Comparison of ENCODE assay signal across 26 cellular contexts in the genomic region with DNA sequence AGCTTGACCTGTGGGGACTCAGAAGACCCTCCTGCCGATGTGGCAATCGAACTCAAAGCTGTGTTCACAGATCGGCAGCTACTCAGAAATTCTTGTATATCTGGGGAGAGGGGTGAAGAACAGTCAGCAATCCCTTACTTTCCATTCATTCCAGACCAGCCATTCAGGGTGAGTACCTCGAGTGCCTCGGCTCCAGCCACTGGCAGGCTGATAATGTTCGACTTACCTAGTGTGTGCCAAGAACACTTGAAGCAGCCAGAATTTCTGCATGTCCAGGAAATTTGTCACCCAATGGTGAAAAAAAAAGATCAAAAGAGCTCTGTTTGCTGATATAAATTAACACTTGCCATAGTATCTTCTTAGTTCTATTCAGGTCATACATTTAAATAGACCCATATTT. TPM values are rescaled to one million over a fixed set of nuclear protein-coding genes. Genes with fewer than 3 reads are reported as not detected.
DNase-seq lines count a peak whose midpoint lies in the region; ATAC-seq and TF ChIP-seq lines count a peak whose summit lies in the region.
"Had no signal": no experiment of that assay in that cellular context is flagged by ENCODE, and none has a peak within 500 bp of the region (broad histone marks: within the 10 kb centered on the region; RNA-seq: fewer than 3 reads in every experiment).

No MANE protein-coding gene starts in this region.

- peaks cover 4% of the 10 kb centered on the region; the same call in 1 of the 2 replicates for H3K79me2 ChIP-seq in KMS-11 (ENCODE audit: insufficient read depth, low read depth)

- H3K4me1 Mint-ChIP-seq in neural crest cell, result peaks cover 35% of the 10 kb centered on the region

- H3K4me3 Mint-ChIP-seq in neural crest cell, result peak overlapping the region; percentile 98

- H3K27me3 Mint-ChIP-seq in neural crest cell (ENCODE audit: low read depth), result no peaks in the 10 kb centered on the region
- H3K27me3 Mint-ChIP-seq: activated B cell treated with CpG ODN at 0.5 μM for 24 hours had no signal

- no peaks in the 10 kb centered on the region for H3K27me3 ChIP-seq in KMS-11 (ENCODE audit: insufficient read depth, low read depth)
- H3K27me3 ChIP-seq: cardiac muscle cell, esophagus muscularis mucosa, foreskin keratinocyte, SJCRH30, stomach, tibial artery had no signal

- H3K27ac Mint-ChIP-seq in neural crest cell (ENCODE audit: unreplicated experiment), result no peak overlapping the region
- H3K27ac Mint-ChIP-seq: activated B cell treated with CpG ODN at 0.5 μM for 24 hours; activated CD8-positive, alpha-beta memory T cell treated with anti-CD3 and anti-CD28 coated beads, Interleukin-2, amount 10 ng/mL, durations not matched to agents 7 days and 5 days; activated naive CD4-positive, alpha-beta T cell treated with anti-CD3 and anti-CD28 coated beads for 36 hours; activated T-cell treated with anti-CD3 and anti-CD28 coated beads, Interleukin-2, amount 50 U/mL, for 72 hours had no signal

- no peak overlapping the region for H3K9ac ChIP-seq in KMS-11
- H3K9ac ChIP-seq: BLaER1 treated with 17β-estradiol and CSF1 and Interleukin-3, amounts not matched to agents 10 nM and 100 nM had no signal

- ATAC-seq in GM21529 (IDR thresholded peaks at IDR 0.05; ENCODE audit: unreplicated experiment) (no peak), HG03025 (IDR thresholded peaks at IDR 0.05; ENCODE audit: low FRiP score, unreplicated experiment) (no peak)
- ATAC-seq: activated CD8-positive, alpha-beta memory T cell treated with anti-CD3 and anti-CD28 coated beads, Interleukin-2, amount 10 ng/mL, durations not matched to agents 7 days and 5 days; activated T-cell treated with anti-CD3 and anti-CD28 coated beads, Interleukin-2, amount 50 U/mL, for 72 hours; foreskin keratinocyte had no signal

- H3K4me3 ChIP-seq in KMS-11 (IDR thresholded peaks at IDR 0.05; ENCODE audit: insufficient read depth, low read depth, low read length), result no peak overlapping the region
- H3K4me3 ChIP-seq: BLaER1 treated with 17β-estradiol and CSF1 and Interleukin-3, amounts not matched to agents 10 nM and 100 nM; cardiac muscle cell; SJCRH30; stomach had no signal

- no peak overlapping the region for H3K27ac ChIP-seq in KMS-11
- H3K27ac ChIP-seq: BLaER1 treated with 17β-estradiol and CSF1 and Interleukin-3, amounts not matched to agents 10 nM and 100 nM; cardiac muscle cell; esophagus muscularis mucosa; foreskin keratinocyte; SJCRH30 had no signal

- H3K36me3 Mint-ChIP-seq in neural crest cell (ENCODE audit: low read depth), result peaks cover 10% of the 10 kb centered on the region
- H3K36me3 Mint-ChIP-seq: activated CD8-positive, alpha-beta memory T cell treated with anti-CD3 and anti-CD28 coated beads, Interleukin-2, amount 10 ng/mL, durations not matched to agents 7 days and 5 days had no signal

- TF ChIP-seq CTCF in KMS-11 (conservative IDR thresholded peaks at IDR 0.05; ENCODE audit: low read depth, low read length) (no peak), neural crest cell (conservative IDR thresholded peaks at IDR 0.05) (no peak)

- no peak overlapping the region for H2AFZ ChIP-seq in KMS-11 (ENCODE audit: low read depth)

- no peaks in the 10 kb centered on the region for H3K36me3 ChIP-seq in KMS-11 (ENCODE audit: insufficient read depth)
- H3K36me3 ChIP-seq: BLaER1 treated with 17β-estradiol and CSF1 and Interleukin-3, amounts not matched to agents 10 nM and 100 nM had no signal

- H3K4me2 ChIP-seq in KMS-11, result 0 out of 2 replicates have a peak overlapping the region, but pooled peaks have one; percentile 50

- no peaks in the 10 kb centered on the region for H4K20me1 ChIP-seq in KMS-11 (ENCODE audit: insufficient read depth)
- H4K20me1 ChIP-seq: BLaER1 treated with 17β-estradiol and CSF1 and Interleukin-3, amounts not matched to agents 10 nM and 100 nM had no signal

- H3K4me1 ChIP-seq in KMS-11 (ENCODE audit: low read depth, poor library complexity, severe bottlenecking), result peaks cover 11% of the 10 kb centered on the region

- H3K9me3 Mint-ChIP-seq in neural crest cell, result no peaks in the 10 kb centered on the region
- H3K9me3 Mint-ChIP-seq: activated B cell treated with CpG ODN at 0.5 μM for 24 hours; activated naive CD4-positive, alpha-beta T cell treated with anti-CD3 and anti-CD28 coated beads for 36 hours; activated T-cell treated with anti-CD3 and anti-CD28 coated beads, Interleukin-2, amount 50 U/mL, for 72 hours had no signal

- DNase-seq in Ammon's horn (ENCODE audit: low spot score) (peak; percentile 25), globus pallidus (ENCODE audit: low spot score) (peak; percentile 9), neural crest cell (ENCODE audit: low read depth, low spot score) (no peak), cortex of kidney (lab: John Stamatoyannopoulos, UW) (no peak)
- DNase-seq in activated naive CD4-positive, alpha-beta T cell treated with Interleukin-2 at 50 U/mL for 16 hours, result no peak
- DNase-seq: activated B cell treated with CpG ODN at 0.5 μM for 24 hours; activated CD8-positive, alpha-beta memory T cell treated with anti-CD3 and anti-CD28 coated beads, Interleukin-2, amount 10 ng/mL, durations not matched to agents 7 days and 5 days; activated naive CD4-positive, alpha-beta T cell treated with anti-CD3 and anti-CD28 coated beads for 36 hours; activated T-cell treated with anti-CD3 and anti-CD28 coated beads, Interleukin-2, amount 50 U/mL, for 72 hours; foreskin keratinocyte; Kasumi-1; MV-4-11; NCI-H1694 treated with DMSO at 0.1 percent for 48 hours; NCI-H2227 treated with DMSO at 0.1 percent for 48 hours; retina; SJCRH30; stimulated activated CD4-positive, alpha-beta T cell treated with anti-CD3 and anti-CD28 coated beads, Interleukin-2, amount 100 ng/mL, for 24 hours; stomach; T1000; tibial artery had no signal

RNA-seq across cellular contexts. Expression of a gene that starts 2.3 kb away (rescaled TPM):
- 29.1 and 31.1 TPM in 2 replicates for total RNA-seq in neural crest cell

Comparison
In these comparisons a context has a peak if more than half of its experiments do, and no peak if none do; other contexts are left out.
1. DNase-seq: peak in Ammon's horn (single experiment) and globus pallidus (single experiment); none in neural crest cell (single experiment), activated naive CD4-positive, alpha-beta T cell treated with Interleukin-2 at 50 U/mL for 16 hours (single experiment) and cortex of kidney (single experiment).